Comparison of ENCODE assay signal across 29 cellular contexts in genomic region chr6:27986928-27987725, GRCh38. TPM values are rescaled to one million over a fixed set of nuclear protein-coding genes. Genes with fewer than 3 reads are reported as not detected.
DNase-seq lines count a peak whose midpoint lies in the region; ATAC-seq and TF ChIP-seq lines count a peak whose summit lies in the region.
"Had no signal": no experiment of that assay in that cellular context is flagged by ENCODE, and none has a peak within 500 bp of the region (broad histone marks: within the 10 kb centered on the region; RNA-seq: fewer than 3 reads in every experiment).

No MANE protein-coding gene starts in this region.

- no peak for ATAC-seq in GM21528 (IDR thresholded peaks at IDR 0.05; ENCODE audit: low FRiP score, unreplicated experiment)
- ATAC-seq: activated CD8-positive, alpha-beta T cell treated with anti-CD3 and anti-CD28 coated beads for 36 hours; gastroesophageal sphincter; stimulated activated naive B cell treated with anti-CD40 and anti-IgM and Interleukin-4, amounts not matched to agents 10 μg/mL and 1 μg/mL and 100 μg/mL, for 72 hours had no signal

- DNase-seq in ELR (ENCODE audit: low read depth), result peak; percentile 54
- peak; percentile 82 for DNase-seq in NCI-H226
- peak; percentile 3 to 47 for DNase-seq in cardiac fibroblast (ENCODE audit: low read depth in 2 of 2)
- DNase-seq in myocyte (ENCODE audit: low read depth), result peak; percentile 3
- no peak for DNase-seq in NCI-H1048 (lab: John Stamatoyannopoulos, UW)
- DNase-seq in amniotic stem cell (lab: John Stamatoyannopoulos, UW), result no peak
- no peak for DNase-seq in RPMI8226
- DNase-seq: activated CD4-positive, CD25-positive, alpha-beta regulatory T cell treated with anti-CD3 and anti-CD28 coated beads, Interleukin-2, amount 50 U/mL, for 72 hours; activated CD8-positive, alpha-beta T cell treated with anti-CD3 and anti-CD28 coated beads for 36 hours; activated T-cell treated with anti-CD3 and anti-CD28 coated beads for 4 hours; amygdala; CD4-positive, alpha-beta memory T cell; DMS153; H7; KG1; kidney; NCI-H187 treated with DMSO at 0.1 percent for 48 hours; NCI-H774; occipital lobe; SIG-M5; stimulated activated naive B cell treated with anti-CD40 and anti-IgM and Interleukin-4, amounts not matched to agents 10 μg/mL and 1 μg/mL and 100 μg/mL, for 72 hours; testis had no signal

- TF ChIP-seq CTCF in cardiac fibroblast (IDR thresholded peaks at IDR 0.05; ENCODE audit: low read depth, low read length), result no peak

- no peak overlapping the region for H3K4me3 ChIP-seq in cardiac fibroblast (replicated peaks in 1 of 2; ENCODE audit: low read depth in 2 of 2, low read length in 2 of 2)
- H3K4me3 ChIP-seq: gastroesophageal sphincter, smooth muscle cell, testis, vagina had no signal

RNA-seq across cellular contexts. Expression of gene OR2B6, which starts 30.1 kb away (rescaled TPM):
- total RNA-seq in myocyte, result not detected in 2 replicates
- not detected for polyA plus RNA-seq in myocyte (2012)
- total RNA-seq: activated CD8-positive, alpha-beta T cell treated with anti-CD3 and anti-CD28 coated beads for 36 hours; CD4-positive, alpha-beta memory T cell; epithelial cell of proximal tubule; gastroesophageal sphincter; H7; kidney; lung microvascular endothelial cell; occipital lobe; renal cortical epithelial cell; smooth muscle cell; vagina had no signal
- polyA plus RNA-seq: CD4-positive, alpha-beta memory T cell; smooth muscle cell had no signal

Comparison
In these comparisons a context has a peak if more than half of its experiments do, and no peak if none do; other contexts are left out.
1. DNase-seq: peak in ELR (single experiment), NCI-H226 (single experiment), cardiac fibroblast (2 of 2) and myocyte (single experiment); none in NCI-H1048 (single experiment), amniotic stem cell (single experiment) and RPMI8226 (single experiment).